ENCODE assay signal across 16 cellular contexts in genomic region chr11:11960687-11961086, GRCh38. TPM values are rescaled to one million over a fixed set of nuclear protein-coding genes. Genes with fewer than 3 reads are reported as not detected.
DNase-seq lines count a peak whose midpoint lies in the region; TF ChIP-seq lines count a peak whose summit lies in the region.
"Had no signal": no experiment of that assay in that cellular context is flagged by ENCODE, and none has a peak within 500 bp of the region (broad histone marks: within the 10 kb centered on the region; RNA-seq: fewer than 3 reads in every experiment).

No MANE protein-coding gene starts in this region.

- no peaks in the 10 kb centered on the region for H3K9me3 ChIP-seq in CD4-positive, alpha-beta memory T cell (ENCODE audit: control insufficient read depth in 1 of 2, low read length in 2 of 2)
- H3K9me3 ChIP-seq: sigmoid colon, suprapubic skin had no signal

- peaks cover 11% of the 10 kb centered on the region for H3K36me3 ChIP-seq in CD4-positive, alpha-beta memory T cell (ENCODE audit: insufficient read depth, low read length)

- no peaks in the 10 kb centered on the region for H3K27me3 Mint-ChIP-seq in CD4-positive, alpha-beta memory T cell
- H3K27me3 Mint-ChIP-seq in T-helper 1 cell treated with Interleukin-12 subunit alpha and Interleukin-12 subunit beta and Interleukin-4 antibody, amounts not matched to agents 30 μg/mL and 1 μg/mL, for 36 hours (ENCODE audit: low read depth): no peaks in the 10 kb centered on the region

- peak overlapping the region in 7 of 8 donors; percentile 30 to 85 (median 67) for H3K4me3 Mint-ChIP-seq in CD4-positive, alpha-beta memory T cell
- peak overlapping the region; percentile 61 for H3K4me3 Mint-ChIP-seq in T-helper 1 cell treated with Interleukin-12 subunit alpha and Interleukin-12 subunit beta and Interleukin-4 antibody, amounts not matched to agents 30 μg/mL and 1 μg/mL, for 36 hours
- H3K4me3 Mint-ChIP-seq: endodermal cell, H9, naive B cell had no signal

- TF ChIP-seq CTCF in fibroblast of pulmonary artery (IDR thresholded peaks at IDR 0.05; ENCODE audit: low read length, missing control alignments): no peak

- peaks cover 0 to 3% (median 0%) of the 10 kb centered on the region in 8 donors for H3K9me3 Mint-ChIP-seq in CD4-positive, alpha-beta memory T cell
- H3K9me3 Mint-ChIP-seq in T-helper 1 cell treated with Interleukin-12 subunit alpha and Interleukin-12 subunit beta and Interleukin-4 antibody, amounts not matched to agents 30 μg/mL and 1 μg/mL, for 36 hours: no peaks in the 10 kb centered on the region
- H3K9me3 Mint-ChIP-seq: endodermal cell, H9, naive B cell had no signal

- CTCF ChIA-PET in CD4-positive, alpha-beta memory T cell (lab: Charles Lee; ENCODE audit: partially characterized antibody): interaction anchor here (0.9 to 2.1 kb wide), 4 partner anchors 28 to 321 kb away, joined by 3 to 6 read pairs (median 4); no protein-coding TSS in a partner anchor

- peaks cover 41% of the 10 kb centered on the region for H3K4me1 ChIP-seq in CD4-positive, alpha-beta memory T cell (ENCODE audit: insufficient read depth, low read length)

- POLR2A ChIA-PET in CD4-positive, alpha-beta memory T cell (lab: Charles Lee; ENCODE audit: partially characterized antibody): interaction anchor here (0.6 to 1.6 kb wide), 6 partner anchors 18 to 264 kb away, joined by 3 to 4 read pairs (median 3); no protein-coding TSS in a partner anchor

- intact Hi-C loops in CD4-positive, alpha-beta memory T cell (cut with micrococcal nuclease): no loop called here

- peak; percentile 56 for DNase-seq in Ammon's horn (ENCODE audit: low spot score)
- peak; percentile 48 to 57 (median 53) for DNase-seq in CD4-positive, alpha-beta memory T cell
- peak; percentile 42 for DNase-seq in fibroblast of pulmonary artery (ENCODE audit: low read depth)
- no peak for DNase-seq in NCI-H82 (lab: John Stamatoyannopoulos, UW)
- no peak for DNase-seq in NCI-H524 treated with DMSO at 0.1 percent for 48 hours (lab: John Stamatoyannopoulos, UW)
- DNase-seq in stimulated activated CD4-positive, alpha-beta T cell treated with anti-CD3 and anti-CD28 coated beads, Interleukin-4, amount 100 ng/mL, for 4 hours: no peak
- DNase-seq in NCI-H345 (lab: John Stamatoyannopoulos, UW): no peak
- DNase-seq: activated CD8-positive, alpha-beta memory T cell treated with anti-CD3 and anti-CD28 coated beads, Interleukin-2, amount 50 U/mL, for 48 hours; brain microvascular endothelial cell; endodermal cell; naive B cell; NCI-H1092; sigmoid colon had no signal

- H3K4me3 ChIP-seq in CD4-positive, alpha-beta memory T cell (ENCODE audit: low read length in 2 of 2): peak overlapping the region in 1 of 2 donors; percentile 9
- no peak overlapping the region for H3K4me3 ChIP-seq in fibroblast of pulmonary artery (replicated peaks; ENCODE audit: low read depth, low read length)
- H3K4me3 ChIP-seq: sigmoid colon, suprapubic skin had no signal

- H3K27me3 ChIP-seq in CD4-positive, alpha-beta memory T cell (ENCODE audit: insufficient read depth, low read length): no peaks in the 10 kb centered on the region
- H3K27me3 ChIP-seq: brain microvascular endothelial cell, sigmoid colon, suprapubic skin had no signal

- H3K27ac Mint-ChIP-seq in CD4-positive, alpha-beta memory T cell: peak overlapping the region; percentile 2 to 92 (median 79)
- peak overlapping the region; percentile 42 for H3K27ac Mint-ChIP-seq in T-helper 1 cell treated with Interleukin-12 subunit alpha and Interleukin-12 subunit beta and Interleukin-4 antibody, amounts not matched to agents 30 μg/mL and 1 μg/mL, for 36 hours
- H3K27ac Mint-ChIP-seq: endodermal cell, H9 had no signal

- H3K36me3 Mint-ChIP-seq in CD4-positive, alpha-beta memory T cell: peaks cover 19 to 21% of the 10 kb centered on the region in 2 donors
- H3K36me3 Mint-ChIP-seq in T-helper 1 cell treated with Interleukin-12 subunit alpha and Interleukin-12 subunit beta and Interleukin-4 antibody, amounts not matched to agents 30 μg/mL and 1 μg/mL, for 36 hours (ENCODE audit: low read depth): peaks cover 19% of the 10 kb centered on the region

- H3K4me1 Mint-ChIP-seq in CD4-positive, alpha-beta memory T cell: peaks cover 37 to 44% (median 43%) of the 10 kb centered on the region in 4 donors
- peaks cover 16% of the 10 kb centered on the region for H3K4me1 Mint-ChIP-seq in T-helper 1 cell treated with Interleukin-12 subunit alpha and Interleukin-12 subunit beta and Interleukin-4 antibody, amounts not matched to agents 30 μg/mL and 1 μg/mL, for 36 hours (ENCODE audit: low read depth)

- no peak overlapping the region for H3K27ac ChIP-seq in CD4-positive, alpha-beta memory T cell (ENCODE audit: low read depth, low read length)
- H3K27ac ChIP-seq: brain microvascular endothelial cell, sigmoid colon, suprapubic skin had no signal

RNA-seq across cellular contexts. Expression of gene DKK3, which starts 47.7 kb away (rescaled TPM):
- total RNA-seq in CD4-positive, alpha-beta memory T cell: under 1 TPM in 1 of 2 experiments, not detected in 1; 0.89 TPM
- polyA plus RNA-seq in CD4-positive, alpha-beta memory T cell: 1 to 10 TPM; 2.9 to 3.1 TPM

Comparison
In these comparisons a context has a peak if more than half of its experiments do, and no peak if none do; other contexts are left out.
1. DNase-seq: peak in Ammon's horn (single experiment), CD4-positive, alpha-beta memory T cell (5 of 5) and fibroblast of pulmonary artery (single experiment); none in NCI-H82 (single experiment), NCI-H524 treated with DMSO at 0.1 percent for 48 hours (single experiment), stimulated activated CD4-positive, alpha-beta T cell treated with anti-CD3 and anti-CD28 coated beads, Interleukin-4, amount 100 ng/mL, for 4 hours (0 of 2) and NCI-H345 (single experiment).